ENCODE assay signal across 8 cellular contexts in genomic region chr11:126391970-126392637, GRCh38. TPM values are rescaled to one million over a fixed set of nuclear protein-coding genes. Genes with fewer than 3 reads are reported as not detected.
A peak's percentile ranks its signal among the peaks of the same experiment; 100 is the strongest.
DNase-seq lines count a peak whose midpoint lies in the region; ATAC-seq and TF ChIP-seq lines count a peak whose summit lies in the region.

No MANE protein-coding gene starts in this region.

- H3K4me3 Mint-ChIP-seq in activated CD8-positive, alpha-beta T cell treated with anti-CD3 and anti-CD28 coated beads, Interleukin-2, amount 10 ng/mL, durations not matched to agents 7 days and 5 days: no peak overlapping the region
- H3K4me3 Mint-ChIP-seq in activated CD8-positive, alpha-beta T cell treated with anti-CD3 and anti-CD28 coated beads for 36 hours: no peak overlapping the region
- no peak overlapping the region for H3K4me3 Mint-ChIP-seq in neural crest cell
- no peak overlapping the region for H3K4me3 Mint-ChIP-seq in naive thymus-derived CD8-positive, alpha-beta T cell

- peaks cover 19% of the 10 kb centered on the region for H3K4me1 Mint-ChIP-seq in activated CD8-positive, alpha-beta T cell treated with anti-CD3 and anti-CD28 coated beads, Interleukin-2, amount 10 ng/mL, durations not matched to agents 7 days and 5 days (ENCODE audit: low read depth)
- H3K4me1 Mint-ChIP-seq in activated CD8-positive, alpha-beta T cell treated with anti-CD3 and anti-CD28 coated beads for 36 hours (ENCODE audit: low read depth): peaks cover 2% of the 10 kb centered on the region
- H3K4me1 Mint-ChIP-seq in neural crest cell: peaks cover 20% of the 10 kb centered on the region
- H3K4me1 Mint-ChIP-seq in naive thymus-derived CD8-positive, alpha-beta T cell: peaks cover 0 to 17% (median 5%) of the 10 kb centered on the region in 4 donors

- ATAC-seq in activated CD8-positive, alpha-beta T cell treated with anti-CD3 and anti-CD28 coated beads, Interleukin-2, amount 10 ng/mL, durations not matched to agents 7 days and 5 days: no peak
- no peak for ATAC-seq in activated CD8-positive, alpha-beta T cell treated with anti-CD3 and anti-CD28 coated beads for 36 hours
- no peak for ATAC-seq in naive thymus-derived CD8-positive, alpha-beta T cell

- no peak for TF ChIP-seq CTCF in activated CD8-positive, alpha-beta T cell treated with anti-CD3 and anti-CD28 coated beads for 36 hours (IDR thresholded peaks at IDR 0.05)
- no peak for TF ChIP-seq CTCF in neural crest cell (conservative IDR thresholded peaks at IDR 0.05)

- no peaks in the 10 kb centered on the region for H3K27me3 Mint-ChIP-seq in activated CD8-positive, alpha-beta T cell treated with anti-CD3 and anti-CD28 coated beads, Interleukin-2, amount 10 ng/mL, durations not matched to agents 7 days and 5 days (ENCODE audit: low read depth)
- no peaks in the 10 kb centered on the region for H3K27me3 Mint-ChIP-seq in activated CD8-positive, alpha-beta T cell treated with anti-CD3 and anti-CD28 coated beads for 36 hours
- no peaks in the 10 kb centered on the region for H3K27me3 Mint-ChIP-seq in neural crest cell (ENCODE audit: low read depth)
- H3K27me3 Mint-ChIP-seq in naive thymus-derived CD8-positive, alpha-beta T cell: no peaks in the 10 kb centered on the region

- no peaks in the 10 kb centered on the region for H3K36me3 Mint-ChIP-seq in activated CD8-positive, alpha-beta T cell treated with anti-CD3 and anti-CD28 coated beads, Interleukin-2, amount 10 ng/mL, durations not matched to agents 7 days and 5 days (ENCODE audit: low read depth)
- H3K36me3 Mint-ChIP-seq in activated CD8-positive, alpha-beta T cell treated with anti-CD3 and anti-CD28 coated beads for 36 hours (ENCODE audit: low read depth): no peaks in the 10 kb centered on the region
- no peaks in the 10 kb centered on the region for H3K36me3 Mint-ChIP-seq in neural crest cell (ENCODE audit: low read depth)
- H3K36me3 Mint-ChIP-seq in naive thymus-derived CD8-positive, alpha-beta T cell: no peaks in the 10 kb centered on the region

- POLR2A ChIA-PET in activated CD8-positive, alpha-beta T cell treated with anti-CD3 and anti-CD28 coated beads, Interleukin-2, amount 10 ng/mL, durations not matched to agents 7 days and 5 days (lab: Charles Lee): no interaction called here
- POLR2A ChIA-PET in activated CD8-positive, alpha-beta T cell treated with anti-CD3 and anti-CD28 coated beads for 36 hours (lab: Charles Lee): no interaction called here
- POLR2A ChIA-PET in naive thymus-derived CD8-positive, alpha-beta T cell (lab: Charles Lee): no interaction called here

- CTCF ChIA-PET in activated CD8-positive, alpha-beta T cell treated with anti-CD3 and anti-CD28 coated beads, Interleukin-2, amount 10 ng/mL, durations not matched to agents 7 days and 5 days (lab: Charles Lee): interaction anchor here (0.8 kb wide), 1 partner anchor 73 kb away, joined by 3 read pairs; no protein-coding TSS in a partner anchor
- CTCF ChIA-PET in activated CD8-positive, alpha-beta T cell treated with anti-CD3 and anti-CD28 coated beads for 36 hours (lab: Charles Lee): no interaction called here

- H3K9me3 Mint-ChIP-seq in activated CD8-positive, alpha-beta T cell treated with anti-CD3 and anti-CD28 coated beads, Interleukin-2, amount 10 ng/mL, durations not matched to agents 7 days and 5 days (ENCODE audit: insufficient read depth): no peaks in the 10 kb centered on the region
- no peaks in the 10 kb centered on the region for H3K9me3 Mint-ChIP-seq in activated CD8-positive, alpha-beta T cell treated with anti-CD3 and anti-CD28 coated beads for 36 hours
- H3K9me3 Mint-ChIP-seq in neural crest cell: no peaks in the 10 kb centered on the region
- H3K9me3 Mint-ChIP-seq in naive thymus-derived CD8-positive, alpha-beta T cell: no peaks in the 10 kb centered on the region

- DNase-seq in activated CD8-positive, alpha-beta T cell treated with anti-CD3 and anti-CD28 coated beads, Interleukin-2, amount 10 ng/mL, durations not matched to agents 7 days and 5 days: no peak
- no peak for DNase-seq in activated CD8-positive, alpha-beta T cell treated with anti-CD3 and anti-CD28 coated beads for 36 hours
- DNase-seq in KG1 (lab: John Stamatoyannopoulos, UW): peak; percentile 93
- peak; percentile 18 for DNase-seq in cerebellum (ENCODE audit: low spot score)
- no peak for DNase-seq in neural crest cell (ENCODE audit: low read depth, low spot score)
- no peak for DNase-seq in HT-29 (ENCODE audit: low spot score)
- DNase-seq in naive thymus-derived CD8-positive, alpha-beta T cell: no peak
- no peak for DNase-seq in NCI-H2196 treated with DMSO at 0.1 percent for 48 hours (lab: John Stamatoyannopoulos, UW; ENCODE audit: unreplicated experiment)

- intact Hi-C loops in activated CD8-positive, alpha-beta T cell treated with anti-CD3 and anti-CD28 coated beads for 36 hours (cut with micrococcal nuclease): no loop called here

- peak overlapping the region; percentile 71 for H3K27ac Mint-ChIP-seq in activated CD8-positive, alpha-beta T cell treated with anti-CD3 and anti-CD28 coated beads, Interleukin-2, amount 10 ng/mL, durations not matched to agents 7 days and 5 days
- H3K27ac Mint-ChIP-seq in activated CD8-positive, alpha-beta T cell treated with anti-CD3 and anti-CD28 coated beads for 36 hours: no peak overlapping the region
- H3K27ac Mint-ChIP-seq in neural crest cell (ENCODE audit: unreplicated experiment): peak overlapping the region; percentile 37
- H3K27ac Mint-ChIP-seq in naive thymus-derived CD8-positive, alpha-beta T cell: peak overlapping the region in 1 of 10 donors; percentile 23

RNA-seq across cellular contexts. Expression of gene ST3GAL4, which starts 36.6 kb away (rescaled TPM):
- total RNA-seq in activated CD8-positive, alpha-beta T cell treated with anti-CD3 and anti-CD28 coated beads, Interleukin-2, amount 10 ng/mL, durations not matched to agents 7 days and 5 days: 10 to 100 TPM; 10.3 to 11.8 TPM
- 10 to 100 TPM; 10.7 to 11.7 TPM for total RNA-seq in activated CD8-positive, alpha-beta T cell treated with anti-CD3 and anti-CD28 coated beads for 36 hours
- total RNA-seq in cerebellum (13.7 TPM), neural crest cell (22.4 and 23.1 TPM in 2 replicates)
- 140 and 158 TPM in 2 replicates for total RNA-seq in HT-29 (2014; rRNA removed; shearing (Covaris generic))
- total RNA-seq in naive thymus-derived CD8-positive, alpha-beta T cell: 1 to 10 TPM; 1.1 to 1.9 TPM
- polyA plus RNA-seq in naive thymus-derived CD8-positive, alpha-beta T cell: 1 to 10 TPM; 2.1 to 6.6 (median 2.7) TPM

Comparison
In these comparisons a context has a peak if more than half of its experiments do, and no peak if none do; other contexts are left out.
1. DNase-seq: peak in KG1 (single experiment) and cerebellum (single experiment); none in activated CD8-positive, alpha-beta T cell treated with anti-CD3 and anti-CD28 coated beads, Interleukin-2, amount 10 ng/mL, durations not matched to agents 7 days and 5 days (single experiment), activated CD8-positive, alpha-beta T cell treated with anti-CD3 and anti-CD28 coated beads for 36 hours (single experiment), neural crest cell (single experiment), HT-29 (single experiment), naive thymus-derived CD8-positive, alpha-beta T cell (0 of 10) and NCI-H2196 treated with DMSO at 0.1 percent for 48 hours (single experiment).